8 cellular contexts compared by ENCODE assay signal in the genomic region with DNA sequence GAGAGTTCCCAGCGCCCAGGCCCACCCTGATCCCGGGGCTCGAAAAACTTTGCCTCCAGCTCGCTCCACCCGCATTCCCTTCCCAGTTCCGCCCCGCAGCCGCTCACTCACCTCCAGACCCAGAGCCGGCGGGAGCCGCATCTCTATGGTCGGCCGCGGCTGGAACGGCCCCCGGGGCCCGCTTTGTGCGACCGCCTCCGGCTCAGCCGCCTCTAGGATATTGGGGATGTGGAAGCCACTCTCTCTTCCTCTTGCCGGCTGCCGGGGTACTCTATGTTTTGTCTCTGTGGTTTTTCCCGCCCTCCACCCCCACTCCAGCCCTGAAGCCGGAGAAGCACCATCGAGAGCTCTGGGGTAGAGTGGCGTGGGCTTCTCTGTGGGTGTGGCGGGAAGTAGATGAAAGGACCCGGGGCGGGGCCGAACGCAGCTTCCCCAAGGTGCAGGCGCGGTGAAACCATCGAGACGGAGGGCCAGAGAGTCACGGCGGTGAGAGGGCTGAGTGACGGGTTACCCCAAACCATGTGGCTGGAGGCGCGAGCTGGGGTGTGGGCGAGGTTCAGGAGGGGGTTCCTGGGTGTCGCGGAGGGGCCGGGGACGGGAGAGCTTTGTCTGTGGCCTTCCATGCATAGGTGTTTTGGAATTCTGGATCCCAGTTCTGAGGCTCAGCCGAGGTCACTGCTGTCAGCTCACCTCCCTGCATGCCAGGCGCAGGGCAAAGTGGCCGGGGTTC. TPM values are rescaled to one million over a fixed set of nuclear protein-coding genes. Genes with fewer than 3 reads are reported as not detected.
A peak's percentile ranks its signal among the peaks of the same experiment; 100 is the strongest.
DNase-seq lines count a peak whose midpoint lies in the region; ATAC-seq and TF ChIP-seq lines count a peak whose summit lies in the region.

A gene with protein sequence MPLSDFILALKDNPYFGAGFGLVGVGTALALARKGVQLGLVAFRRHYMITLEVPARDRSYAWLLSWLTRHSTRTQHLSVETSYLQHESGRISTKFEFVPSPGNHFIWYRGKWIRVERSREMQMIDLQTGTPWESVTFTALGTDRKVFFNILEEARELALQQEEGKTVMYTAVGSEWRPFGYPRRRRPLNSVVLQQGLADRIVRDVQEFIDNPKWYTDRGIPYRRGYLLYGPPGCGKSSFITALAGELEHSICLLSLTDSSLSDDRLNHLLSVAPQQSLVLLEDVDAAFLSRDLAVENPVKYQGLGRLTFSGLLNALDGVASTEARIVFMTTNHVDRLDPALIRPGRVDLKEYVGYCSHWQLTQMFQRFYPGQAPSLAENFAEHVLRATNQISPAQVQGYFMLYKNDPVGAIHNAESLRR (plus strand): TSS at position 426 of the 730 bp plus-strand sequence. CDS start 1,305 bp downstream, outside the sequence.
A gene with protein sequence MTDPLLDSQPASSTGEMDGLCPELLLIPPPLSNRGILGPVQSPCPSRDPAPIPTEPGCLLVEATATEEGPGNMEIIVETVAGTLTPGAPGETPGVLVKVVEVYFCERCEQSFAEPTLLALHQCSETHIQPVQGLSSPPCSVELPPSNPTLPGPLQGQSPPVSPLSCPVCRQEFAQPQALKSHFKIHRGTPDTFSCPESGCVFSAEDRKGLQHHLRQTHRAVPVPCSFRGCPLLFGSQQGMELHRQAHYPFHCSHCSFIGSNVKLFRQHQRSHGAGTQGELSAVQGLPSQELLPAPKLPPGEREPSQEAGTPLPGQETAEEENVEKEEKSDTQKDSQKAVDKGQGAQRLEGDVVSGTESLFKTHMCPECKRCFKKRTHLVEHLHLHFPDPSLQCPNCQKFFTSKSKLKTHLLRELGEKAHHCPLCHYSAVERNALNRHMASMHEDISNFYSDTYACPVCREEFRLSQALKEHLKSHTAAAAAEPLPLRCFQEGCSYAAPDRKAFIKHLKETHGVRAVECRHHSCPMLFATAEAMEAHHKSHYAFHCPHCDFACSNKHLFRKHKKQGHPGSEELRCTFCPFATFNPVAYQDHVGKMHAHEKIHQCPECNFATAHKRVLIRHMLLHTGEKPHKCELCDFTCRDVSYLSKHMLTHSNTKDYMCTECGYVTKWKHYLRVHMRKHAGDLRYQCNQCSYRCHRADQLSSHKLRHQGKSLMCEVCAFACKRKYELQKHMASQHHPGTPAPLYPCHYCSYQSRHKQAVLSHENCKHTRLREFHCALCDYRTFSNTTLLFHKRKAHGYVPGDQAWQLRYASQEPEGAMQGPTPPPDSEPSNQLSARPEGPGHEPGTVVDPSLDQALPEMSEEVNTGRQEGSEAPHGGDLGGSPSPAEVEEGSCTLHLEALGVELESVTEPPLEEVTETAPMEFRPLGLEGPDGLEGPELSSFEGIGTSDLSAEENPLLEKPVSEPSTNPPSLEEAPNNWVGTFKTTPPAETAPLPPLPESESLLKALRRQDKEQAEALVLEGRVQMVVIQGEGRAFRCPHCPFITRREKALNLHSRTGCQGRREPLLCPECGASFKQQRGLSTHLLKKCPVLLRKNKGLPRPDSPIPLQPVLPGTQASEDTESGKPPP (N-terminal part only) (minus strand): TSS at position 366 of the 730 bp plus-strand sequence. CDS start 3,194 bp downstream, outside the sequence.

- ATAC-seq in GM19324 (IDR thresholded peaks at IDR 0.05; ENCODE audit: low FRiP score, unreplicated experiment) (peak; percentile 91), HG03469 (IDR thresholded peaks at IDR 0.05; ENCODE audit: unreplicated experiment) (peak; percentile 57), left colon (peak; percentile 96)

- POLR2A ChIA-PET in BJ (lab: Charles Lee), result interaction anchor here (0.6 to 0.9 kb wide), 4 partner anchors 28 to 188 kb away, joined by 3 to 6 read pairs (median 5); no protein-coding TSS in a partner anchor

- no peaks in the 10 kb centered on the region for H3K27me3 ChIP-seq in BJ (ENCODE audit: control insufficient read depth, insufficient read depth, low read length)

- TF ChIP-seq CTCF in BJ (IDR thresholded peaks at IDR 0.05; ENCODE audit: insufficient read depth, low read depth, low read length) (no peak), coronary artery (IDR thresholded peaks at IDR 0.05) (no peak)

- H3K4me3 ChIP-seq in BJ (ENCODE audit: low read depth, low read length), result peak within 1 kb of the TSS; percentile 89
- H3K4me3 ChIP-seq in coronary artery, result peak within 1 kb of the TSS; percentile 91

- DNase-seq in BJ (ENCODE audit: low read depth) (peak; percentile 45), NCI-H526 treated with DMSO at 0.1 percent for 48 hours (lab: John Stamatoyannopoulos, UW) (peak; percentile 86), coronary artery (ENCODE audit: low spot score) (peak; percentile 87), left colon (peak; percentile 93 to 96)
- DNase-seq in activated CD4-positive, alpha-beta T cell treated with anti-CD3 and anti-CD28 coated beads for 48 hours, result peak; percentile 98
- peak; percentile 92 to 93 for DNase-seq in stimulated activated CD4-positive, alpha-beta T cell treated with anti-CD3 and anti-CD28 coated beads, Interleukin-1b, Interleukin-23, amount 100 ng/mL, for 4 hours (ENCODE audit: low read depth in 2 of 2)

- intact Hi-C loops in left colon (cut with DNase I, micrococcal nuclease), result no loop called here

- CTCF ChIA-PET in BJ (lab: Yijun Ruan, JAX), result interaction anchor here (0.9 to 3.4 kb wide), 16 partner anchors 10 to 257 kb away, joined by 3 to 33 read pairs (median 4); partner anchors contain the start of genes PLCD4, RNF25, STK36 and TTLL4

- H3K27ac ChIP-seq in coronary artery, result peak within 1 kb of the TSS; percentile 51 to 80

- H3K36me3 ChIP-seq in BJ (ENCODE audit: control insufficient read depth, insufficient read depth, low read length), result peaks cover 25% of the 10 kb centered on the region

RNA-seq across cellular contexts. Expression of the first gene that starts in this region (rescaled TPM):
- 34.1 and 49.0 TPM in 2 replicates for polyA plus RNA-seq in BJ (2011; rRNA removed)
- 21.9 and 23.1 TPM in 2 replicates for polyA minus RNA-seq in BJ (2011; rRNA and poly(A)+ RNA removed)
- 10 to 100 TPM; 29.5 to 30.2 TPM for total RNA-seq in left colon

RNA-seq across cellular contexts. Expression of the second gene that starts in this region (rescaled TPM):
- polyA plus RNA-seq in BJ (2011; rRNA removed), result 2.9 and 7.1 TPM in 2 replicates
- polyA minus RNA-seq in BJ (2011; rRNA and poly(A)+ RNA removed), result 15.8 and 16.5 TPM in 2 replicates
- 10 to 100 TPM; 17.9 to 19.5 TPM for total RNA-seq in left colon

Comparison
In these comparisons a context has a peak if more than half of its experiments do, and no peak if none do; other contexts are left out.
1. Peak in every context shown above with its lines: DNase-seq, ATAC-seq, H3K4me3 ChIP-seq and H3K27ac ChIP-seq.
2. DNase-seq: peak in every context shown above with its lines; median percentile 98 in activated CD4-positive, alpha-beta T cell treated with anti-CD3 and anti-CD28 coated beads for 48 hours; 94 in left colon; 92 in stimulated activated CD4-positive, alpha-beta T cell treated with anti-CD3 and anti-CD28 coated beads, Interleukin-1b, Interleukin-23, amount 100 ng/mL, for 4 hours; 87 in coronary artery; 86 in NCI-H526 treated with DMSO at 0.1 percent for 48 hours; 45 in BJ.